Comparison of ENCODE assay signal across 1 cellular context in genomic region chr2:216557413-216557812, GRCh38.
TF ChIP-seq lines count a peak whose summit lies in the region.

No MANE protein-coding gene starts in this region.

TF ChIP-seq in GM23338, 12 proteins besides CTCF, POLR2A, EP300 and RAD21 (continued from another document):
- TF ChIP-seq ETS1 (IDR thresholded peaks at IDR 0.05) (no peak), ZNF462 (CRISPR knock-in tag; IDR thresholded peaks at IDR 0.05) (no peak), POLR2AphosphoS5 (IDR thresholded peaks at IDR 0.05; ENCODE audit: low read depth) (no peak), CREB1 (CRISPR knock-in tag; IDR thresholded peaks at IDR 0.05; ENCODE audit: low read depth) (no peak), NANOG (IDR thresholded peaks at IDR 0.05; ENCODE audit: borderline replicate concordance) (no peak), EZH2phosphoT487 (IDR thresholded peaks at IDR 0.05; ENCODE audit: unreplicated experiment) (no peak), STAT1 (IDR thresholded peaks at IDR 0.05; ENCODE audit: unreplicated experiment) (no peak), JUNB (IDR thresholded peaks at IDR 0.05; ENCODE audit: unreplicated experiment) (no peak), EZH2 (IDR thresholded peaks at IDR 0.05; ENCODE audit: low read depth, unreplicated experiment) (no peak), ZNF331 (CRISPR knock-in tag; IDR thresholded peaks at IDR 0.05; ENCODE audit: low read depth) (no peak), ZNF114 (CRISPR knock-in tag; IDR thresholded peaks at IDR 0.05) (no peak)
